ENCODE assay signal across 21 cellular contexts in genomic region chr12:52584156-52584682, GRCh38. TPM values are rescaled to one million over a fixed set of nuclear protein-coding genes. Genes with fewer than 3 reads are reported as not detected.
DNase-seq lines count a peak whose midpoint lies in the region; ATAC-seq, FAIRE-seq and TF ChIP-seq lines count a peak whose summit lies in the region.
"Had no signal": no experiment of that assay in that cellular context is flagged by ENCODE, and none has a peak within 500 bp of the region (broad histone marks: within the 10 kb centered on the region; RNA-seq: fewer than 3 reads in every experiment).

No MANE protein-coding gene starts in this region.

- no peaks in the 10 kb centered on the region for H3K27me3 ChIP-seq in CD4-positive, alpha-beta T cell (ENCODE audit: control insufficient read depth, insufficient read depth, low read length)
- H3K27me3 ChIP-seq in K562 (ENCODE audit: control insufficient read depth in 2 of 2, insufficient read depth in 2 of 2, low read length in 2 of 2) = peaks cover 9 to 42% of the 10 kb centered on the region in 2 experiments; a peak in 3 of 5 replicates

- TF ChIP-seq RAD21 in K562 (CRISPR knock-in tag; conservative IDR thresholded peaks at IDR 0.05 in 1 of 2, IDR thresholded peaks at IDR 0.05 in 1 of 2) = no peak

- POLR2A ChIA-PET in CD4-positive, alpha-beta T cell (lab: Charles Lee) = interaction anchor here (1.1 to 6.1 kb wide), 5 partner anchors 26 to 296 kb away, joined by 4 to 114 read pairs (median 6); no protein-coding TSS in a partner anchor
- POLR2A ChIA-PET in K562 (lab: Yijun Ruan, JAX) = interaction anchor here (1.3 kb wide), 1 partner anchor 288 kb away, joined by 3 read pairs; no protein-coding TSS in a partner anchor
- POLR2A ChIA-PET in OCI-LY7 (lab: Charles Lee) = interaction anchor here (0.7 kb wide), 1 partner anchor 21 kb away, joined by 3 read pairs; no protein-coding TSS in a partner anchor
- POLR2A ChIA-PET in WTC11 (lab: Charles Lee) = no interaction called here

- no peak for ATAC-seq in CD4-positive, alpha-beta T cell (ENCODE audit: poor library complexity)
- ATAC-seq in K562 (no peak), WTC11 (no peak)
- ATAC-seq: A549, GM12878 had no signal

- no peak overlapping the region for H3K4me3 Mint-ChIP-seq in CD4-positive, alpha-beta T cell
- no peak overlapping the region for H3K4me3 Mint-ChIP-seq in WTC11

- H3K27ac Mint-ChIP-seq in CD4-positive, alpha-beta T cell = peak overlapping the region; percentile 90
- H3K27ac Mint-ChIP-seq in WTC11 = no peak overlapping the region

- H4K20me1 ChIP-seq in K562 (replicated peaks; ENCODE audit: control insufficient read depth, insufficient read depth, low read length) (peaks cover 5% of the 10 kb centered on the region), OCI-LY7 (ENCODE audit: insufficient read depth, low read length) (no peaks in the 10 kb centered on the region)

- H2AFZ ChIP-seq in K562 (ENCODE audit: low read depth, low read length) = no peak overlapping the region
- H2AFZ ChIP-seq in OCI-LY7 (ENCODE audit: low read length) = no peak overlapping the region

- H3K4me3 ChIP-seq in K562 = no peak overlapping the region
- no peak overlapping the region for H3K4me3 ChIP-seq in OCI-LY7 (ENCODE audit: low read depth, low read length, poor library complexity, severe bottlenecking)
- H3K4me3 ChIP-seq: A549, GM12878, SJCRH30 had no signal

- BruUV-seq in K562 (replicated peaks; lab: Mats Ljungman, UMichigan) = no TSS peak
- no TSS peak for BruUV-seq in OCI-LY7 (replicated peaks; lab: Mats Ljungman, UMichigan)

- peaks cover 13% of the 10 kb centered on the region for H3K36me3 Mint-ChIP-seq in CD4-positive, alpha-beta T cell (ENCODE audit: low read depth)
- no peaks in the 10 kb centered on the region for H3K36me3 Mint-ChIP-seq in WTC11

- H3K9ac ChIP-seq in K562 (ENCODE audit: insufficient read depth in 1 of 2, low read depth in 2 of 2, low read length in 2 of 2) = no peak overlapping the region

- H3K9me3 ChIP-seq in CD4-positive, alpha-beta T cell (ENCODE audit: control insufficient read depth, low read length) = no peaks in the 10 kb centered on the region
- H3K9me3 ChIP-seq in K562 (replicated peaks; ENCODE audit: control insufficient read depth, insufficient read depth, low read depth, low read length) = no peaks in the 10 kb centered on the region
- no peaks in the 10 kb centered on the region for H3K9me3 ChIP-seq in OCI-LY7 (ENCODE audit: low read length)
- H3K9me3 ChIP-seq: A549, SJCRH30 had no signal

- no peaks in the 10 kb centered on the region for H3K9me1 ChIP-seq in K562 (ENCODE audit: control insufficient read depth, insufficient read depth, low read length)

- H3K27me3 Mint-ChIP-seq in CD4-positive, alpha-beta T cell = no peaks in the 10 kb centered on the region
- H3K27me3 Mint-ChIP-seq in WTC11 (ENCODE audit: low read depth) = no peaks in the 10 kb centered on the region

- H3K4me2 ChIP-seq in K562 (ENCODE audit: insufficient read depth, low read length) = no peak overlapping the region
- no peak overlapping the region for H3K4me2 ChIP-seq in OCI-LY7 (ENCODE audit: low read length)
- H3K4me2 ChIP-seq: A549 had no signal

- FAIRE-seq in K562 (lab: Jason Lieb, UNC) = no peak
- FAIRE-seq: A549, GM12878, HTR-8/SVneo had no signal

- H3K4me1 Mint-ChIP-seq in CD4-positive, alpha-beta T cell (ENCODE audit: low read depth) = peaks cover 68% of the 10 kb centered on the region
- H3K4me1 Mint-ChIP-seq in WTC11 = peaks cover 6% of the 10 kb centered on the region

- TF ChIP-seq CTCF in CD4-positive, alpha-beta T cell (IDR thresholded peaks at IDR 0.05) = no peak
- no peak for TF ChIP-seq CTCF in K562 (IDR thresholded peaks at IDR 0.05 in 2 of 3, conservative IDR thresholded peaks at IDR 0.05 in 1 of 3; ENCODE audit: insufficient read depth in 2 of 3, low read depth in 1 of 3, low read length in 3 of 3)
- TF ChIP-seq CTCF in OCI-LY7 (conservative IDR thresholded peaks at IDR 0.05; ENCODE audit: low read length) = no peak
- TF ChIP-seq CTCF in WTC11 (IDR thresholded peaks at IDR 0.05) = no peak

- intact Hi-C loops in CD4-positive, alpha-beta T cell (cut with DNase I, micrococcal nuclease) = no loop called here
- intact Hi-C loops in K562 (cut with micrococcal nuclease) = loop anchor here (10.0 kb wide), 3 partner anchors 111 to 429 kb away; no protein-coding TSS in a partner anchor
- intact Hi-C loops in OCI-LY7 (cut with micrococcal nuclease; ENCODE audit: unreplicated experiment) = no loop called here

- no peak for TF ChIP-seq EP300 in K562 (IDR thresholded peaks at IDR 0.05; ENCODE audit: low read length)

- WGBS in K562 (ENCODE audit: insufficient coverage, low coverage, missing lambda C conversion rate) = 24% methylated on average over 9 of the region's 9 CpGs

- no peak overlapping the region for H3K27ac ChIP-seq in CD4-positive, alpha-beta T cell (ENCODE audit: low read depth, low read length)
- no peak overlapping the region for H3K27ac ChIP-seq in K562 (ENCODE audit: extremely low read depth, low read depth, low read length)
- no peak overlapping the region for H3K27ac ChIP-seq in OCI-LY7 (ENCODE audit: low read depth, low read length, poor library complexity, severe bottlenecking)
- H3K27ac ChIP-seq: HL-60, SJCRH30 had no signal

- in situ Hi-C loops in K562 (cut with MboI) = loop anchor here (5.0 kb wide), 1 partner anchor 283 kb away; no protein-coding TSS in a partner anchor

- H3K4me1 ChIP-seq in K562 (replicated peaks in 1 of 2; ENCODE audit: control insufficient read depth in 2 of 2, insufficient read depth in 2 of 2, low read length in 2 of 2) (peaks cover 0 to 6% of the 10 kb centered on the region in 2 experiments; a peak in 1 of 5 replicates), OCI-LY7 (ENCODE audit: insufficient read depth, low read length, poor library complexity, severe bottlenecking) (no peaks in the 10 kb centered on the region)
- H3K4me1 ChIP-seq: SJCRH30 had no signal

- CTCF ChIA-PET in CD4-positive, alpha-beta T cell (lab: Charles Lee) = interaction anchor here (0.7 to 4.2 kb wide), 6 partner anchors 11 to 396 kb away, joined by 3 to 41 read pairs (median 4); no protein-coding TSS in a partner anchor
- CTCF ChIA-PET in K562 (lab: Yijun Ruan, JAX; ENCODE audit: low intra/inter-chr PET ratio) (interaction anchor here (3.0 to 4.5 kb wide), 2 partner anchors 286 to 295 kb away, joined by 34 to 49 read pairs; no protein-coding TSS in a partner anchor), OCI-LY7 (lab: Charles Lee; ENCODE audit: unreplicated experiment) (no interaction called here), WTC11 (lab: Charles Lee) (interaction anchor here (1.0 to 6.6 kb wide), 9 partner anchors 13 to 397 kb away, joined by 3 to 50 read pairs (median 7); no protein-coding TSS in a partner anchor)

- H3K9me3 Mint-ChIP-seq in CD4-positive, alpha-beta T cell = no peaks in the 10 kb centered on the region
- no peaks in the 10 kb centered on the region for H3K9me3 Mint-ChIP-seq in WTC11

- no peaks in the 10 kb centered on the region for H3K79me2 ChIP-seq in K562 (ENCODE audit: control insufficient read depth, insufficient read depth, low read length)
- no peaks in the 10 kb centered on the region for H3K79me2 ChIP-seq in OCI-LY7 (ENCODE audit: insufficient read depth, low read depth, low read length)

- no peaks in the 10 kb centered on the region for H3K36me3 ChIP-seq in K562 (ENCODE audit: control insufficient read depth, insufficient read depth, low read length)
- no peaks in the 10 kb centered on the region for H3K36me3 ChIP-seq in OCI-LY7 (ENCODE audit: insufficient read depth, low read length)
- H3K36me3 ChIP-seq: SJCRH30 had no signal

- DNase-seq in CD4-positive, alpha-beta T cell = no peak
- no peak for DNase-seq in K562 (ENCODE audit: extremely low read depth in 1 of 4, low spot score in 3 of 4)
- DNase-seq in mesenteric fat pad (ENCODE audit: low spot score) = peak; percentile 33
- DNase-seq in OCI-LY7 (ENCODE audit: low spot score) = no peak
- no peak for DNase-seq in WTC11 (ENCODE audit: low spot score)
- DNase-seq in NCI-H1436 (lab: John Stamatoyannopoulos, UW) = no peak
- DNase-seq: C1 segment of cervical spinal cord, DMS 273 treated with DMSO at 0.1 percent for 48 hours, HCEC 1CT, MV-4-11, NCI-H1417, NCI-H1930, NCI-H2171, NCI-H446, NCI-H69, RPMI8226, SJCRH30 had no signal

- no peak for TF ChIP-seq POLR2A in K562 (conservative IDR thresholded peaks at IDR 0.05)

- H3K9me2 ChIP-seq in OCI-LY7 (ENCODE audit: insufficient read depth, low read length) = no peaks in the 10 kb centered on the region

RNA-seq across cellular contexts. Expression of gene KRT74, which starts 10.6 kb away (rescaled TPM):
- total RNA-seq in CD4-positive, alpha-beta T cell = under 1 TPM; 0.30 to 0.34 TPM
- total RNA-seq in K562 (2011; cell fraction: chromatin; rRNA removed; ENCODE audit: low replicate concordance) = not detected in 2 replicates
- not detected in 2 replicates for total RNA-seq in K562 (2011; cell fraction: nucleolus; rRNA removed)
- total RNA-seq in K562 (2011; cell fraction: nucleoplasm; rRNA removed) = not detected in 2 replicates
- total RNA-seq in K562 (2014; rRNA removed) (not detected in 2 replicates), K562 (2014; rRNA removed; fragmentation: Illumina TruSeq; extraction: Trizol) (not detected in 2 replicates), K562 (2015; rRNA removed; fragmentation: Illumina TruSeq; extraction: Trizol) (not detected in 2 replicates), K562 (2021) (not detected in 2 replicates), mesenteric fat pad (not detected), OCI-LY7 (2022) (not detected in 2 replicates), WTC11 (2021) (not detected in 3 replicates)
- polyA plus RNA-seq in K562 (2011; rRNA removed) (not detected in 2 replicates), K562 (2014; fragmentation: Illumina TruSeq; extraction: Trizol) (not detected in 2 replicates), K562 (2014; fragmentation: Nextera tagmentation; extraction: Ambion mirVana) (not detected), K562 (2014; rRNA removed) (not detected in 2 replicates)
- not detected in 2 replicates for polyA plus RNA-seq in K562 (2011; cell fraction: cytosol; rRNA removed)
- polyA plus RNA-seq in K562 (2011; cell fraction: nucleus; rRNA removed) = not detected in 2 replicates
- not detected in 2 replicates for polyA plus RNA-seq in K562 (2012)
- polyA minus RNA-seq in K562 (2011; rRNA and poly(A)+ RNA removed) = not detected in 2 replicates
- polyA minus RNA-seq in K562 (2011; cell fraction: cytosol; rRNA and poly(A)+ RNA removed) = not detected in 2 replicates
- not detected in 2 replicates for polyA minus RNA-seq in K562 (2011; cell fraction: nucleus; rRNA and poly(A)+ RNA removed)
- total RNA-seq in OCI-LY7 (2014; rRNA removed; shearing (Covaris generic)) = not detected in 2 replicates
- total RNA-seq: GM12878, SJCRH30 had no signal
- polyA plus RNA-seq: A549, GM12878 had no signal

RNA-seq across cellular contexts. Expression of gene KRT72, which starts 17.0 kb away (rescaled TPM):
- total RNA-seq in CD4-positive, alpha-beta T cell = 10 to 100 TPM; 82.2 to 83.4 TPM
- total RNA-seq in K562 (2011; cell fraction: chromatin; rRNA removed; ENCODE audit: low replicate concordance) = not detected in 2 replicates
- total RNA-seq in K562 (2011; cell fraction: nucleolus; rRNA removed) = not detected in 2 replicates
- not detected in 2 replicates for total RNA-seq in K562 (2011; cell fraction: nucleoplasm; rRNA removed)
- not detected in 2 replicates for total RNA-seq in K562 (2014; rRNA removed)
- not detected in 2 replicates for total RNA-seq in K562 (2014; rRNA removed; fragmentation: Illumina TruSeq; extraction: Trizol)
- not detected in 2 replicates for total RNA-seq in K562 (2015; rRNA removed; fragmentation: Illumina TruSeq; extraction: Trizol)
- 0.09 TPM in 1 of 2 replicates, not detected in the other for total RNA-seq in K562 (2021)
- polyA plus RNA-seq in K562 (2011; rRNA removed) = not detected in 2 replicates
- not detected in 2 replicates for polyA plus RNA-seq in K562 (2011; cell fraction: cytosol; rRNA removed)
- polyA plus RNA-seq in K562 (2011; cell fraction: nucleus; rRNA removed) = not detected in 2 replicates
- polyA plus RNA-seq in K562 (2012) = 0.21 and 0.65 TPM in 2 replicates
- not detected in 2 replicates for polyA plus RNA-seq in K562 (2014; fragmentation: Illumina TruSeq; extraction: Trizol)
- polyA plus RNA-seq in K562 (2014; fragmentation: Nextera tagmentation; extraction: Ambion mirVana) = not detected
- polyA plus RNA-seq in K562 (2014; rRNA removed) = not detected in 2 replicates
- polyA minus RNA-seq in K562 (2011; rRNA and poly(A)+ RNA removed) = not detected in 2 replicates
- not detected in 2 replicates for polyA minus RNA-seq in K562 (2011; cell fraction: cytosol; rRNA and poly(A)+ RNA removed)
- polyA minus RNA-seq in K562 (2011; cell fraction: nucleus; rRNA and poly(A)+ RNA removed) = not detected in 2 replicates
- total RNA-seq in mesenteric fat pad = not detected
- total RNA-seq in OCI-LY7 (2014; rRNA removed; shearing (Covaris generic)) = not detected in 2 replicates
- not detected in 2 replicates for total RNA-seq in OCI-LY7 (2022)
- total RNA-seq in WTC11 (2021) = 0.11 TPM in 1 of 3 replicates, not detected in the others
- total RNA-seq: GM12878, SJCRH30 had no signal
- polyA plus RNA-seq: A549, GM12878 had no signal

RNA-seq across cellular contexts. Expression of gene KRT71, which starts 31.3 kb away (rescaled TPM):
- not detected for total RNA-seq in CD4-positive, alpha-beta T cell
- total RNA-seq in K562 (2011; cell fraction: chromatin; rRNA removed; ENCODE audit: low replicate concordance) = not detected in 2 replicates
- total RNA-seq in K562 (2011; cell fraction: nucleolus; rRNA removed) = not detected in 2 replicates
- not detected in 2 replicates for total RNA-seq in K562 (2011; cell fraction: nucleoplasm; rRNA removed)
- total RNA-seq in K562 (2014; rRNA removed) = not detected in 2 replicates
- not detected in 2 replicates for total RNA-seq in K562 (2014; rRNA removed; fragmentation: Illumina TruSeq; extraction: Trizol)
- not detected in 2 replicates for total RNA-seq in K562 (2015; rRNA removed; fragmentation: Illumina TruSeq; extraction: Trizol)
- total RNA-seq in K562 (2021) = not detected in 2 replicates
- not detected in 2 replicates for polyA plus RNA-seq in K562 (2011; rRNA removed)
- not detected in 2 replicates for polyA plus RNA-seq in K562 (2011; cell fraction: cytosol; rRNA removed)
- polyA plus RNA-seq in K562 (2011; cell fraction: nucleus; rRNA removed) = not detected in 2 replicates
- polyA plus RNA-seq in K562 (2012) = not detected in 2 replicates
- not detected in 2 replicates for polyA plus RNA-seq in K562 (2014; fragmentation: Illumina TruSeq; extraction: Trizol)
- not detected for polyA plus RNA-seq in K562 (2014; fragmentation: Nextera tagmentation; extraction: Ambion mirVana)
- polyA plus RNA-seq in K562 (2014; rRNA removed) = not detected in 2 replicates
- not detected in 2 replicates for polyA minus RNA-seq in K562 (2011; rRNA and poly(A)+ RNA removed)
- not detected in 2 replicates for polyA minus RNA-seq in K562 (2011; cell fraction: cytosol; rRNA and poly(A)+ RNA removed)
- not detected in 2 replicates for polyA minus RNA-seq in K562 (2011; cell fraction: nucleus; rRNA and poly(A)+ RNA removed)
- total RNA-seq in mesenteric fat pad = not detected
- total RNA-seq in OCI-LY7 (2014; rRNA removed; shearing (Covaris generic)) = not detected in 2 replicates
- not detected in 2 replicates for total RNA-seq in OCI-LY7 (2022)
- not detected in 3 replicates for total RNA-seq in WTC11 (2021)
- total RNA-seq: GM12878, SJCRH30 had no signal
- polyA plus RNA-seq: A549, GM12878 had no signal

RNA-seq across cellular contexts. Expression of gene KRT73, which starts 34.1 kb away (rescaled TPM):
- 10 to 100 TPM; 67.2 to 69.7 TPM for total RNA-seq in CD4-positive, alpha-beta T cell
- total RNA-seq in K562 (2011; cell fraction: chromatin; rRNA removed; ENCODE audit: low replicate concordance) = not detected in 2 replicates
- total RNA-seq in K562 (2011; cell fraction: nucleolus; rRNA removed) = not detected in 2 replicates
- not detected in 2 replicates for total RNA-seq in K562 (2011; cell fraction: nucleoplasm; rRNA removed)
- total RNA-seq in K562 (2014; rRNA removed) = 0.14 TPM in 1 of 2 replicates, not detected in the other
- total RNA-seq in K562 (2014; rRNA removed; fragmentation: Illumina TruSeq; extraction: Trizol) = not detected in 2 replicates
- total RNA-seq in K562 (2015; rRNA removed; fragmentation: Illumina TruSeq; extraction: Trizol) = 0.11 and 0.18 TPM in 2 replicates
- not detected in 2 replicates for total RNA-seq in K562 (2021)
- polyA plus RNA-seq in K562 (2011; rRNA removed) = not detected in 2 replicates
- not detected in 2 replicates for polyA plus RNA-seq in K562 (2011; cell fraction: cytosol; rRNA removed)
- 0.13 TPM in 1 of 2 replicates, not detected in the other for polyA plus RNA-seq in K562 (2011; cell fraction: nucleus; rRNA removed)
- 0.18 and 0.37 TPM in 2 replicates for polyA plus RNA-seq in K562 (2012)
- polyA plus RNA-seq in K562 (2014; fragmentation: Illumina TruSeq; extraction: Trizol) = 0.09 TPM in 1 of 2 replicates, not detected in the other
- polyA plus RNA-seq in K562 (2014; fragmentation: Nextera tagmentation; extraction: Ambion mirVana) = not detected
- polyA plus RNA-seq in K562 (2014; rRNA removed) = 0.13 TPM in 1 of 2 replicates, not detected in the other
- polyA minus RNA-seq in K562 (2011; rRNA and poly(A)+ RNA removed) = not detected in 2 replicates
- polyA minus RNA-seq in K562 (2011; cell fraction: cytosol; rRNA and poly(A)+ RNA removed) = not detected in 2 replicates
- not detected in 2 replicates for polyA minus RNA-seq in K562 (2011; cell fraction: nucleus; rRNA and poly(A)+ RNA removed)
- total RNA-seq in mesenteric fat pad = not detected
- total RNA-seq in OCI-LY7 (2014; rRNA removed; shearing (Covaris generic)) = not detected in 2 replicates
- not detected in 2 replicates for total RNA-seq in OCI-LY7 (2022)
- not detected in 3 replicates for total RNA-seq in WTC11 (2021)
- total RNA-seq: GM12878, SJCRH30 had no signal
- polyA plus RNA-seq: A549, GM12878 had no signal

Comparison
In these comparisons a context has a peak if more than half of its experiments do, and no peak if none do; other contexts are left out.
1. RNA of gene KRT72, which starts 17.0 kb away (total RNA-seq): 82.2 to 83.4 TPM in CD4-positive, alpha-beta T cell; 0.09 TPM in K562, not detected in mesenteric fat pad (single experiment), not detected in OCI-LY7 and 0.11 TPM in WTC11; every median in the first group is over 10 times any median in the second.